24 cellular contexts compared by ENCODE assay signal in genomic region chr7:68122806-68123205, GRCh38.
"Had no signal": no experiment of that assay in that cellular context is flagged by ENCODE, and none has a peak within 500 bp of the region (broad histone marks: within the 10 kb centered on the region; RNA-seq: fewer than 3 reads in every experiment).

No MANE protein-coding gene starts in this region.

- DNase-seq: dermis blood vessel endothelial cell; dorsolateral prefrontal cortex; effector CD4-positive, alpha-beta T cell; effector memory CD4-positive, alpha-beta T cell; foreskin keratinocyte; heart left ventricle; hypothalamus; immature natural killer cell; islet precursor cell; kidney; kidney glomerular epithelial cell; left colon; left lung; left ventricle myocardium superior; lower lobe of right lung; mesenchymal stem cell; mucosa of descending colon; naive B cell; naive thymus-derived CD8-positive, alpha-beta T cell had no signal

- H3K27ac Mint-ChIP-seq: immature natural killer cell; mesothelial cell of epicardium; naive B cell; naive thymus-derived CD8-positive, alpha-beta T cell had no signal

- H3K27me3 ChIP-seq: esophagus muscularis mucosa, foreskin keratinocyte, gastroesophageal sphincter, left lung had no signal

- H3K79me2 ChIP-seq: hepatocyte had no signal

- H3K4me3 Mint-ChIP-seq: immature natural killer cell; mesothelial cell of epicardium; naive B cell; naive thymus-derived CD8-positive, alpha-beta T cell had no signal

- H3K36me3 ChIP-seq: esophagus muscularis mucosa, gastroesophageal sphincter, heart left ventricle, left lung, lower lobe of right lung had no signal

- H3K4me1 Mint-ChIP-seq: immature natural killer cell; naive B cell; naive thymus-derived CD8-positive, alpha-beta T cell had no signal

- ATAC-seq: foreskin keratinocyte; gastroesophageal sphincter; heart left ventricle; left colon; left lung; left ventricle myocardium superior; lower lobe of right lung; mucosa of descending colon; naive thymus-derived CD8-positive, alpha-beta T cell had no signal

- H3K4me1 ChIP-seq: esophagus muscularis mucosa, foreskin keratinocyte, gastroesophageal sphincter, heart left ventricle, left lung, lower lobe of right lung had no signal

- H3K27me3 Mint-ChIP-seq: naive B cell; naive thymus-derived CD8-positive, alpha-beta T cell had no signal

- H2AFZ ChIP-seq: hepatocyte had no signal

- H3K4me3 ChIP-seq: coronary artery, dorsolateral prefrontal cortex, esophagus muscularis mucosa, gastroesophageal sphincter, heart left ventricle, hepatocyte, left lung, lower lobe of right lung, mucosa of descending colon had no signal

- H3K4me2 ChIP-seq: hepatocyte had no signal

- H3K27ac ChIP-seq: coronary artery, dorsolateral prefrontal cortex, esophagus muscularis mucosa, foreskin keratinocyte, gastroesophageal sphincter, heart left ventricle, hepatocyte, left lung, lower lobe of right lung had no signal
